In the genomic region with DNA sequence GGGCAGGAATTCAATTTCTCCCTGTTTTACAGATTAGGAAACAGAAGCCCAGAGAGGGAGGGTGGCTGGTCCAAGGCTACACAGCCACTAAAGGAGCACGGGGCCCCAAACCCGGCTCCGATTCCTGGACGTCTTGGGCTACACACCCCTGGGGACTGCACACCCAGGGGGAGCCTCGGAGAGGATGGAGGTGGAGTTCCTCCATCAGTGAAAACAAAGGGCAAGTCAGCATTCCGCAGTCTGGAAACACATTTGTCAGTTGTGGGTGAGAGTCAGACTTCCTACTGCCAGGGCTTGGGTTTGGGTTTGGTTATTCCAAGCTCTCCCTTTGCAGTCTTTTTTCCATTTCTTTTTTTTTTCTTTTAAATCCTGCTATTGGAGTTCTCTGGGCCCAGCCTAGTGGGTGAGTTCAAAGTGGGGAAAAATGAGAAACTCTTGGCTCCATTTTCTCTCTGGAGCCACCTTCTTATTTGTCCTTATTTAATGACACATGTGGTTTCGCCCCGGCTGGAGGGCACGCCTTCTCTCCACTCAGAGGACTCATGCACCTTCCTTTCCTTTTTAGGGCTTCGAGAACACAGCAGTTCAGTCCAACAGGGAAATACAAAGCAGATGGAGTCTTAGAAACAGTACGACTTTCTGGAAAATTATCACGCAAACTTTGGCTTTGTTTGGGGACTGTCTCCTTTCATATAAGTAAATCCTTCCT, we compare ENCODE assay signal across 15 cellular contexts. TPM values are rescaled to one million over a fixed set of nuclear protein-coding genes. Genes with fewer than 3 reads are reported as not detected.
DNase-seq lines count a peak whose midpoint lies in the region; ATAC-seq and TF ChIP-seq lines count a peak whose summit lies in the region.
"Had no signal": no experiment of that assay in that cellular context is flagged by ENCODE, and none has a peak within 500 bp of the region (broad histone marks: within the 10 kb centered on the region; RNA-seq: fewer than 3 reads in every experiment).

No MANE protein-coding gene starts in this region.

- H3K36me3 ChIP-seq in fibroblast of lung (ENCODE audit: control insufficient read depth, insufficient read depth, low read length) (peaks cover 2% of the 10 kb centered on the region), transverse colon (no peaks in the 10 kb centered on the region), WERI-Rb-1 (no peaks in the 10 kb centered on the region)

- TF ChIP-seq POLR2A in transverse colon (IDR thresholded peaks at IDR 0.05): no peak

- no peak overlapping the region for H3K9ac ChIP-seq in fibroblast of lung (ENCODE audit: insufficient read depth, low read length)

- H3K27ac ChIP-seq in fibroblast of lung (ENCODE audit: insufficient read depth, low read length) (no peak overlapping the region), transverse colon (peak overlapping the region; percentile 63 to 84 (median 78)), WERI-Rb-1 (no peak overlapping the region)

- no peak overlapping the region for H3K4me3 ChIP-seq in fibroblast of lung (replicated peaks in 1 of 4; ENCODE audit: control extremely low read depth in 1 of 4, insufficient read depth in 1 of 4, low read depth in 3 of 4, low read length in 4 of 4)
- H3K4me3 ChIP-seq in transverse colon: no peak overlapping the region
- no peak overlapping the region for H3K4me3 ChIP-seq in WERI-Rb-1 (ENCODE audit: low read depth, low read length)
- H3K4me3 ChIP-seq: lung had no signal

- H3K27me3 ChIP-seq in fibroblast of lung (ENCODE audit: control insufficient read depth, insufficient read depth, low read length): no peaks in the 10 kb centered on the region
- H3K27me3 ChIP-seq in transverse colon: no peaks in the 10 kb centered on the region
- H3K27me3 ChIP-seq in WERI-Rb-1 (ENCODE audit: insufficient read depth, low read depth, severe bottlenecking): no peaks in the 10 kb centered on the region

- peaks cover 4% of the 10 kb centered on the region for H3K36me3 Mint-ChIP-seq in nephron progenitor cell (ENCODE audit: low read depth)
- H3K36me3 Mint-ChIP-seq: activated naive CD4-positive, alpha-beta T cell treated with anti-CD3 and anti-CD28 coated beads, Interleukin-2, amount 50 U/mL, for 24 hours had no signal

- intact Hi-C loops in transverse colon (cut with DNase I; ENCODE audit: low total_unique reads): no loop called here

- DNase-seq in RPMI7951 (ENCODE audit: low read depth) (peak; percentile 65), fibroblast of lung (ENCODE audit: low read depth in 2 of 2) (peak in 1 of 2 donors; percentile 19), nephron progenitor cell (no peak), transverse colon (no peak), RPMI8226 (no peak), WERI-Rb-1 (no peak), NCI-H1436 (lab: John Stamatoyannopoulos, UW) (no peak)
- DNase-seq: GF-D8, GOT3, NCI-H1417, SW 1271 had no signal

- no peak overlapping the region for H2AFZ ChIP-seq in fibroblast of lung (ENCODE audit: low read length)

- no peaks in the 10 kb centered on the region for H3K9me3 Mint-ChIP-seq in nephron progenitor cell
- H3K9me3 Mint-ChIP-seq: activated naive CD4-positive, alpha-beta T cell treated with anti-CD3 and anti-CD28 coated beads, Interleukin-2, amount 50 U/mL, for 24 hours; central memory CD8-positive, alpha-beta T cell had no signal

- peaks cover 40% of the 10 kb centered on the region for H3K4me1 Mint-ChIP-seq in nephron progenitor cell
- H3K4me1 Mint-ChIP-seq: activated naive CD4-positive, alpha-beta T cell treated with anti-CD3 and anti-CD28 coated beads, Interleukin-2, amount 50 U/mL, for 24 hours; central memory CD8-positive, alpha-beta T cell had no signal

- no peaks in the 10 kb centered on the region for H3K79me2 ChIP-seq in fibroblast of lung (ENCODE audit: control insufficient read depth, insufficient read depth, low read length)

- H3K4me1 ChIP-seq in fibroblast of lung (ENCODE audit: control insufficient read depth, extremely low read depth, insufficient read depth, low read length) (no peaks in the 10 kb centered on the region), transverse colon (peaks cover 0 to 19% (median 2%) of the 10 kb centered on the region in 4 donors)

- H3K9me3 ChIP-seq in fibroblast of lung (ENCODE audit: control insufficient read depth, insufficient read depth, low read depth, low read length) (no peaks in the 10 kb centered on the region), transverse colon (no peaks in the 10 kb centered on the region), WERI-Rb-1 (ENCODE audit: severe bottlenecking) (no peaks in the 10 kb centered on the region)

- H3K27ac Mint-ChIP-seq in nephron progenitor cell: peak overlapping the region; percentile 91
- H3K27ac Mint-ChIP-seq: activated naive CD4-positive, alpha-beta T cell treated with anti-CD3 and anti-CD28 coated beads, Interleukin-2, amount 50 U/mL, for 24 hours had no signal

- 78 to 86% methylated on average over 4 to 12 of the region's 12 CpGs for WGBS in transverse colon (ENCODE audit: low coverage in 1 of 2), 2 donors

- H3K27me3 Mint-ChIP-seq in nephron progenitor cell (ENCODE audit: low read depth, poor library complexity): peaks cover 3% of the 10 kb centered on the region
- H3K27me3 Mint-ChIP-seq: activated naive CD4-positive, alpha-beta T cell treated with anti-CD3 and anti-CD28 coated beads, Interleukin-2, amount 50 U/mL, for 24 hours; central memory CD8-positive, alpha-beta T cell had no signal

- peak overlapping the region; percentile 16 for H3K4me2 ChIP-seq in fibroblast of lung (ENCODE audit: extremely low read depth, insufficient read depth, low read length)

- TF ChIP-seq CTCF in fibroblast of lung (conservative IDR thresholded peaks at IDR 0.05 in 1 of 2, IDR thresholded peaks at IDR 0.05 in 1 of 2; ENCODE audit: low read depth in 1 of 2, low read length in 2 of 2) (no peak), nephron progenitor cell (IDR thresholded peaks at IDR 0.05) (no peak), transverse colon (IDR thresholded peaks at IDR 0.05) (no peak), WERI-Rb-1 (IDR thresholded peaks at IDR 0.05; ENCODE audit: low read depth, low read length) (no peak)

- no peak for ATAC-seq in activated CD4-positive, CD25-positive, alpha-beta regulatory T cell treated with anti-CD3 and anti-CD28 coated beads, Interleukin-2, amount 50 U/mL, for 24 hours

- no peak overlapping the region for H3K4me3 Mint-ChIP-seq in nephron progenitor cell
- H3K4me3 Mint-ChIP-seq: activated naive CD4-positive, alpha-beta T cell treated with anti-CD3 and anti-CD28 coated beads, Interleukin-2, amount 50 U/mL, for 24 hours; central memory CD8-positive, alpha-beta T cell had no signal

- in situ Hi-C loops in transverse colon (cut with MboI; ENCODE audit: low pct_ligation_motif_present in 1 of 4, low pct_unique_long_range_greater_than_20kb in 1 of 4, low sequenced_read_pairs in 3 of 4): no loop called here

- no peaks in the 10 kb centered on the region for H4K20me1 ChIP-seq in fibroblast of lung (ENCODE audit: control insufficient read depth, extremely low read depth, insufficient read depth, low read length)

- peak; percentile 42 for TF ChIP-seq EP300 in transverse colon (IDR thresholded peaks at IDR 0.05; ENCODE audit: low read depth)

RNA-seq across cellular contexts. Expression of gene AQP1, which starts 59.8 kb away (rescaled TPM):
- total RNA-seq in RPMI7951 (2014; rRNA removed; shearing (Covaris generic)): 68.7 and 70.4 TPM in 2 replicates
- 10.8 and 44.6 TPM in 2 replicates for total RNA-seq in fibroblast of lung
- polyA plus RNA-seq in fibroblast of lung: 13.0 and 43.2 TPM in 2 replicates
- 15.4 and 47.6 TPM in 2 replicates for polyA plus RNA-seq in fibroblast of lung (2012)
- polyA minus RNA-seq in fibroblast of lung (ENCODE audit: low replicate concordance): 26.4 and 109 TPM in 2 replicates
- 10 to 100 TPM; 21.3 to 98.3 (median 28.4) TPM for total RNA-seq in transverse colon

Comparison
In these comparisons a context has a peak if more than half of its experiments do, and no peak if none do; other contexts are left out.
1. H3K27ac ChIP-seq: peak in transverse colon (4 of 4); none in fibroblast of lung (single experiment) and WERI-Rb-1 (single experiment).